8 cellular contexts compared by ENCODE assay signal in genomic region chr1:167722152-167722869, GRCh38. TPM values are rescaled to one million over a fixed set of nuclear protein-coding genes. Genes with fewer than 3 reads are reported as not detected.
DNase-seq lines count a peak whose midpoint lies in the region; ATAC-seq and TF ChIP-seq lines count a peak whose summit lies in the region.

No MANE protein-coding gene starts in this region.

- ATAC-seq in GM21529 (IDR thresholded peaks at IDR 0.05; ENCODE audit: unreplicated experiment) (peak; percentile 27), T-helper 17 cell (peak; percentile 44), lower lobe of right lung (peak; percentile 72 to 78)

- H3K36me3 Mint-ChIP-seq in T-helper 17 cell (ENCODE audit: low read depth): peaks cover 2% of the 10 kb centered on the region

- H3K4me3 ChIP-seq in HUES48 (ENCODE audit: low read depth, low read length): peak overlapping the region; percentile 86
- H3K4me3 ChIP-seq in coronary artery: peak overlapping the region; percentile 94
- H3K4me3 ChIP-seq in lower lobe of right lung: peak overlapping the region; percentile 97
- peak overlapping the region; percentile 94 to 98 (median 97) for H3K4me3 ChIP-seq in stomach

- DNase-seq in EL (peak; percentile 52), T-helper 17 cell (no peak), coronary artery (ENCODE audit: low spot score) (no peak), lower lobe of right lung (no peak), stomach (peak; percentile 60), inferior parietal cortex (ENCODE audit: extremely low spot score) (no peak)

- H3K27ac Mint-ChIP-seq in T-helper 17 cell: peak overlapping the region; percentile 89

- H3K27me3 ChIP-seq in HUES48 (ENCODE audit: control insufficient read depth, insufficient read depth, low read length): 0 out of 2 replicates have a peak, but pooled peaks cover 3% of the 10 kb centered on the region
- no peaks in the 10 kb centered on the region for H3K27me3 ChIP-seq in lower lobe of right lung (ENCODE audit: low read depth)
- H3K27me3 ChIP-seq in stomach: no peaks in the 10 kb centered on the region

- TF ChIP-seq CTCF in coronary artery (IDR thresholded peaks at IDR 0.05): no peak
- TF ChIP-seq CTCF in lower lobe of right lung (IDR thresholded peaks at IDR 0.05): no peak
- no peak for TF ChIP-seq CTCF in stomach (IDR thresholded peaks at IDR 0.05)

- no peak for TF ChIP-seq EP300 in stomach (IDR thresholded peaks at IDR 0.05)

- no peak for TF ChIP-seq POLR2A in stomach (IDR thresholded peaks at IDR 0.05)

- intact Hi-C loops in lower lobe of right lung (cut with DNase I) (no loop called here), stomach (cut with DNase I; ENCODE audit: low total_unique reads) (no loop called here)

- H3K4me1 ChIP-seq in HUES48 (ENCODE audit: control insufficient read depth, insufficient read depth, low read length): peaks cover 46% of the 10 kb centered on the region
- peaks cover 36% of the 10 kb centered on the region for H3K4me1 ChIP-seq in lower lobe of right lung
- H3K4me1 ChIP-seq in stomach: peaks cover 9 to 58% (median 36%) of the 10 kb centered on the region in 4 donors

- H3K27ac ChIP-seq in HUES48 (ENCODE audit: low read depth, low read length): peak overlapping the region; percentile 46
- H3K27ac ChIP-seq in coronary artery: peak overlapping the region; percentile 73 to 94
- peak overlapping the region; percentile 88 for H3K27ac ChIP-seq in lower lobe of right lung
- peak overlapping the region; percentile 85 to 98 (median 93) for H3K27ac ChIP-seq in stomach

- H3K36me3 ChIP-seq in HUES48 (ENCODE audit: control insufficient read depth, insufficient read depth, low read length) (no peaks in the 10 kb centered on the region), lower lobe of right lung (no peaks in the 10 kb centered on the region), stomach (no peaks in the 10 kb centered on the region)

- no peaks in the 10 kb centered on the region for H3K9me3 ChIP-seq in HUES48 (ENCODE audit: control insufficient read depth, insufficient read depth, low read length)
- no peaks in the 10 kb centered on the region for H3K9me3 ChIP-seq in T-helper 17 cell (ENCODE audit: control insufficient read depth, low read length, poor library complexity, severe bottlenecking)
- H3K9me3 ChIP-seq in lower lobe of right lung: no peaks in the 10 kb centered on the region
- H3K9me3 ChIP-seq in stomach: no peaks in the 10 kb centered on the region

- WGBS in stomach, 5 donors: 0 to 1% (median 1%) methylated on average over 32 to 51 of the region's 52 CpGs

- no peaks in the 10 kb centered on the region for H3K27me3 Mint-ChIP-seq in T-helper 17 cell

- peaks cover 46% of the 10 kb centered on the region for H3K4me1 Mint-ChIP-seq in T-helper 17 cell

- peak overlapping the region; percentile 97 for H3K4me3 Mint-ChIP-seq in T-helper 17 cell

- peak overlapping the region; percentile 72 for H3K9ac ChIP-seq in HUES48 (ENCODE audit: low read depth, low read length)

RNA-seq across cellular contexts. Expression of gene MPZL1, which starts 0.5 kb away (rescaled TPM):
- total RNA-seq in T-helper 17 cell (1 to 10 TPM; 3.0 to 4.2 TPM), lower lobe of right lung (85.9 TPM), stomach (100 to 1,000 TPM in 1 of 5 donors, 10 to 100 TPM in 4; 29.9 to 115 (median 51.9) TPM)
- 10 to 100 TPM in 2 of 3 donors, 1 to 10 TPM in 1; 7.2 to 25.0 (median 15.7) TPM for polyA plus RNA-seq in stomach

Comparison
In these comparisons a context has a peak if more than half of its experiments do, and no peak if none do; other contexts are left out.
1. DNase-seq: peak in EL (single experiment) and stomach (single experiment); none in T-helper 17 cell (0 of 3), coronary artery (single experiment), lower lobe of right lung (single experiment) and inferior parietal cortex (single experiment).
2. RNA of gene MPZL1, which starts 0.5 kb away (total RNA-seq): 85.9 TPM in lower lobe of right lung (single experiment) and 29.9 to 115 TPM in stomach; 3.0 to 4.2 TPM in T-helper 17 cell; every median in the first group is over 4 times any median in the second.
3. Peak in every context shown above with its lines, with median percentiles within 50 percentile points of each other: ATAC-seq, H3K27ac ChIP-seq and H3K4me3 ChIP-seq.